Comparison of ENCODE assay signal across 28 cellular contexts in genomic region chr1:5754079-5754431, GRCh38.
"Had no signal": no experiment of that assay in that cellular context is flagged by ENCODE, and none has a peak within 500 bp of the region (broad histone marks: within the 10 kb centered on the region; RNA-seq: fewer than 3 reads in every experiment).

No MANE protein-coding gene starts in this region.

- H3K4me3 Mint-ChIP-seq: naive thymus-derived CD4-positive, alpha-beta T cell; neural crest cell; stimulated activated naive CD8-positive, alpha-beta T cell treated with anti-CD3 and anti-CD28 coated beads, Interleukin-15, amount 100 ng/mL, for 72 hours had no signal

- H3K4me3 ChIP-seq: coronary artery, esophagus squamous epithelium, heart right ventricle, prostate gland, right atrium auricular region, skin epidermis, suprapubic skin, transverse colon, upper lobe of right lung, uterus had no signal

- H3K27ac Mint-ChIP-seq: naive thymus-derived CD4-positive, alpha-beta T cell; stimulated activated naive CD8-positive, alpha-beta T cell treated with anti-CD3 and anti-CD28 coated beads, Interleukin-15, amount 100 ng/mL, for 72 hours had no signal

- H3K4me1 Mint-ChIP-seq: stimulated activated naive CD8-positive, alpha-beta T cell treated with anti-CD3 and anti-CD28 coated beads, Interleukin-15, amount 100 ng/mL, for 72 hours had no signal

- H3K27me3 ChIP-seq: right atrium auricular region, upper lobe of right lung, uterus had no signal

- H3K9me3 ChIP-seq: esophagus squamous epithelium, heart right ventricle, prostate gland, right atrium auricular region, suprapubic skin, transverse colon, upper lobe of right lung, uterus had no signal

- ATAC-seq: heart right ventricle; left lobe of liver; naive thymus-derived CD4-positive, alpha-beta T cell; stimulated activated naive CD8-positive, alpha-beta T cell treated with anti-CD3 and anti-CD28 coated beads, Interleukin-15, amount 100 ng/mL, for 72 hours; upper lobe of right lung had no signal

- DNase-seq: dermis blood vessel endothelial cell; effector memory CD4-positive, alpha-beta T cell; erythroblast; esophagus squamous epithelium; foreskin melanocyte; glutamatergic neuron; heart right ventricle; hippocampal formation; kidney glomerular epithelial cell; mesenchymal stem cell; midbrain; naive thymus-derived CD4-positive, alpha-beta T cell; stimulated activated CD4-positive, alpha-beta T cell treated with anti-CD3 and anti-CD28 coated beads, Interleukin-15, amount 100 ng/mL, for 24 hours; stimulated activated CD4-positive, alpha-beta T cell treated with anti-CD3 and anti-CD28 coated beads, Interleukin-2, amount 100 ng/mL, for 48 hours; stimulated activated CD8-positive, alpha-beta memory T cell treated with anti-CD3 and anti-CD28 coated beads, Interleukin-4, amount 100 ng/mL, for 48 hours; stimulated activated naive CD4-positive, alpha-beta T cell; stimulated activated naive CD8-positive, alpha-beta T cell treated with anti-CD3 and anti-CD28 coated beads, Interleukin-15, amount 100 ng/mL, for 72 hours; transverse colon; upper lobe of right lung; uterus had no signal

- H3K9me3 Mint-ChIP-seq: neural crest cell; stimulated activated naive CD8-positive, alpha-beta T cell treated with anti-CD3 and anti-CD28 coated beads, Interleukin-15, amount 100 ng/mL, for 72 hours had no signal

- H3K27ac ChIP-seq: coronary artery, esophagus squamous epithelium, heart right ventricle, parathyroid adenoma, prostate gland, right atrium auricular region, skin epidermis, suprapubic skin, transverse colon, upper lobe of right lung, uterus had no signal

- H3K36me3 Mint-ChIP-seq: naive thymus-derived CD4-positive, alpha-beta T cell had no signal

- H3K9ac ChIP-seq: parathyroid adenoma had no signal

- H3K4me1 ChIP-seq: esophagus squamous epithelium, parathyroid adenoma, prostate gland, suprapubic skin, transverse colon, uterus had no signal

- H3K36me3 ChIP-seq: esophagus squamous epithelium, heart right ventricle, prostate gland, right atrium auricular region, suprapubic skin, transverse colon, upper lobe of right lung, uterus had no signal
